ENCODE assay signal across 8 cellular contexts in genomic region chr10:98242823-98243222, GRCh38.
DNase-seq lines count a peak whose midpoint lies in the region; ATAC-seq and TF ChIP-seq lines count a peak whose summit lies in the region.

No MANE protein-coding gene starts in this region.

- no peaks in the 10 kb centered on the region for H3K27me3 Mint-ChIP-seq in nephron progenitor cell (ENCODE audit: low read depth, poor library complexity)

- peak; percentile 70 for TF ChIP-seq CTCF in choroid plexus epithelial cell (conservative IDR thresholded peaks at IDR 0.05; ENCODE audit: low read depth, low read length)
- peak; percentile 51 for TF ChIP-seq CTCF in nephron progenitor cell (IDR thresholded peaks at IDR 0.05)

- peaks cover 16% of the 10 kb centered on the region for H3K36me3 Mint-ChIP-seq in nephron progenitor cell (ENCODE audit: low read depth)

- peaks cover 23% of the 10 kb centered on the region for H3K4me1 Mint-ChIP-seq in nephron progenitor cell

- DNase-seq in EH (ENCODE audit: low read depth) (peak; percentile 59), MV-4-11 (lab: John Stamatoyannopoulos, UW) (peak; percentile 16), choroid plexus epithelial cell (ENCODE audit: low read depth) (peak; percentile 69), nephron progenitor cell (no peak)
- DNase-seq in stimulated activated CD4-positive, alpha-beta T cell treated with anti-CD3 and anti-CD28 coated beads, Interleukin-12 subunit alpha, Interleukin-12 subunit beta, amount 100 ng/mL, for 4 hours, result no peak
- DNase-seq in stimulated activated naive CD8-positive, alpha-beta T cell treated with anti-CD3 and anti-CD28 coated beads, Interleukin-15, Interleukin-2, amounts not matched to agents 100 U/mL and 50 U/mL, for 24 hours, result no peak

- H3K9me3 Mint-ChIP-seq in nephron progenitor cell, result no peaks in the 10 kb centered on the region

- H3K4me3 Mint-ChIP-seq in nephron progenitor cell, result no peak overlapping the region

- ATAC-seq in HG03342 (IDR thresholded peaks at IDR 0.05; ENCODE audit: unreplicated experiment) (no peak), GM21381 (IDR thresholded peaks at IDR 0.05; ENCODE audit: unreplicated experiment) (no peak)
- no peak for ATAC-seq in stimulated activated naive CD8-positive, alpha-beta T cell treated with anti-CD3 and anti-CD28 coated beads, Interleukin-15, Interleukin-2, amounts not matched to agents 100 U/mL and 50 U/mL, for 24 hours

- H3K27ac Mint-ChIP-seq in nephron progenitor cell, result no peak overlapping the region

- H3K4me3 ChIP-seq in choroid plexus epithelial cell (ENCODE audit: low read depth, low read length), result no peak overlapping the region

Comparison
In these comparisons a context has a peak if more than half of its experiments do, and no peak if none do; other contexts are left out.
1. DNase-seq: peak in EH (single experiment), MV-4-11 (single experiment) and choroid plexus epithelial cell (single experiment); none in nephron progenitor cell (single experiment), stimulated activated CD4-positive, alpha-beta T cell treated with anti-CD3 and anti-CD28 coated beads, Interleukin-12 subunit alpha, Interleukin-12 subunit beta, amount 100 ng/mL, for 4 hours (single experiment) and stimulated activated naive CD8-positive, alpha-beta T cell treated with anti-CD3 and anti-CD28 coated beads, Interleukin-15, Interleukin-2, amounts not matched to agents 100 U/mL and 50 U/mL, for 24 hours (single experiment).